Comparison of ENCODE assay signal across 8 cellular contexts in genomic region chr3:58419782-58420512, GRCh38. TPM values are rescaled to one million over a fixed set of nuclear protein-coding genes. Genes with fewer than 3 reads are reported as not detected.
DNase-seq lines count a peak whose midpoint lies in the region; ATAC-seq, FAIRE-seq and TF ChIP-seq lines count a peak whose summit lies in the region.

No MANE protein-coding gene starts in this region.

- no peaks in the 10 kb centered on the region for H3K9me3 ChIP-seq in psoas muscle

- no peak for TF ChIP-seq CTCF in bronchial epithelial cell (IDR thresholded peaks at IDR 0.05; ENCODE audit: insufficient read depth, low read length, severe bottlenecking)
- TF ChIP-seq CTCF in psoas muscle (IDR thresholded peaks at IDR 0.05) = no peak

- H3K27ac ChIP-seq in psoas muscle = peak overlapping the region; percentile 36

- H3K36me3 ChIP-seq in bronchial epithelial cell (ENCODE audit: control insufficient read depth, insufficient read depth, low read length) (peaks cover 7% of the 10 kb centered on the region), psoas muscle (ENCODE audit: insufficient read depth in 1 of 2, low read depth in 1 of 2) (peaks cover 8 to 65% of the 10 kb centered on the region in 2 donors)

- 66 to 69% (median 67%) methylated on average over 7 of the region's 7 CpGs for WGBS in psoas muscle, 3 donors

- H3K27me3 ChIP-seq in bronchial epithelial cell (ENCODE audit: control insufficient read depth, insufficient read depth, low read length) (no peaks in the 10 kb centered on the region), psoas muscle (ENCODE audit: insufficient read depth in 3 of 3, low read length in 2 of 3) (no peaks in the 10 kb centered on the region)

- intact Hi-C loops in psoas muscle (cut with DNase I) = loop anchor here in 1 of 2 donors (10.0 kb wide), 1 partner anchor 235 kb away; no protein-coding TSS in a partner anchor

- no peaks in the 10 kb centered on the region for H3K4me1 ChIP-seq in psoas muscle

- no peak for FAIRE-seq in bronchial epithelial cell (lab: Jason Lieb, UNC)

- peak; percentile 65 for DNase-seq in bronchial epithelial cell (ENCODE audit: low read depth)
- peak; percentile 56 to 79 for DNase-seq in psoas muscle
- no peak for DNase-seq in NCI-H2107 (lab: John Stamatoyannopoulos, UW)
- DNase-seq in HPDE6-E6E7 (ENCODE audit: extremely low spot score) = no peak
- DNase-seq in NCI-H748 (lab: John Stamatoyannopoulos, UW; ENCODE audit: unreplicated experiment) = no peak

- H3K4me3 ChIP-seq in bronchial epithelial cell (ENCODE audit: low read depth, low read length) (no peak overlapping the region), psoas muscle (no peak overlapping the region)

- ATAC-seq in GM18519 (IDR thresholded peaks at IDR 0.05; ENCODE audit: low FRiP score, unreplicated experiment) (peak; percentile 79), HG02852 (IDR thresholded peaks at IDR 0.05; ENCODE audit: unreplicated experiment) (peak; percentile 88), psoas muscle (peak in 3 of 4 donors; percentile 60 to 70 (median 61)), HG03097 (IDR thresholded peaks at IDR 0.05; ENCODE audit: low FRiP score, unreplicated experiment) (no peak)

RNA-seq across cellular contexts. Expression of gene PDHB, which starts 13.7 kb away (rescaled TPM):
- 32.4 and 37.5 TPM in 2 replicates for total RNA-seq in bronchial epithelial cell
- total RNA-seq in psoas muscle = 100 to 1,000 TPM; 105 to 158 (median 128) TPM
- 100 to 1,000 TPM; 116 to 137 (median 131) TPM for polyA plus RNA-seq in psoas muscle

Comparison
In these comparisons a context has a peak if more than half of its experiments do, and no peak if none do; other contexts are left out.
1. DNase-seq: peak in bronchial epithelial cell (single experiment) and psoas muscle (2 of 2); none in NCI-H2107 (single experiment), HPDE6-E6E7 (single experiment) and NCI-H748 (single experiment).